10 cellular contexts compared by ENCODE assay signal in genomic region chr7:130154501-130155317, GRCh38. TPM values are rescaled to one million over a fixed set of nuclear protein-coding genes. Genes with fewer than 3 reads are reported as not detected.
A peak's percentile ranks its signal among the peaks of the same experiment; 100 is the strongest.
DNase-seq lines count a peak whose midpoint lies in the region; ATAC-seq, FAIRE-seq and TF ChIP-seq lines count a peak whose summit lies in the region.
"Had no signal": no experiment of that assay in that cellular context is flagged by ENCODE, and none has a peak within 500 bp of the region (broad histone marks: within the 10 kb centered on the region; RNA-seq: fewer than 3 reads in every experiment).

No MANE protein-coding gene starts in this region.

- peak overlapping the region; percentile 47 for H3K27ac ChIP-seq in RWPE1

- CTCF ChIA-PET in AG04449 (lab: Yijun Ruan, JAX) = interaction anchor here (0.9 to 2.4 kb wide), 3 partner anchors 10 to 603 kb away, joined by 3 to 9 read pairs (median 4); no protein-coding TSS in a partner anchor
- CTCF ChIA-PET in RWPE1 (lab: Yijun Ruan, JAX) = interaction anchor here (0.6 kb wide), 2 partner anchors 11 to 1488 kb away, joined by 4 to 7 read pairs; no protein-coding TSS in a partner anchor

- TF ChIP-seq POLR2A in GM12892 (IDR thresholded peaks at IDR 0.05; ENCODE audit: low read depth, low read length) = no peak

- no peak for FAIRE-seq in GM12892 (lab: Jason Lieb, UNC)

- no peak overlapping the region for H3K4me3 ChIP-seq in AG04449 (ENCODE audit: low read depth, low read length)

- intact Hi-C loops in left ventricle myocardium superior (cut with micrococcal nuclease) = no loop called here

- peak; percentile 29 for TF ChIP-seq CTCF in AG04449 (IDR thresholded peaks at IDR 0.05; ENCODE audit: insufficient read depth, low read length, missing control alignments)
- TF ChIP-seq CTCF in RWPE1 (conservative IDR thresholded peaks at IDR 0.05; ENCODE audit: low read depth) = no peak

- POLR2A ChIA-PET in AG04449 (lab: Yijun Ruan, JAX) = no interaction called here
- POLR2A ChIA-PET in RWPE1 (lab: Yijun Ruan, JAX; ENCODE audit: low non-redundant PET) = no interaction called here

- DNase-seq in AG04449 (ENCODE audit: low read depth, low spot score) (no peak), LHCN-M2 (ENCODE audit: low read depth) (peak; percentile 39), RWPE1 (ENCODE audit: low spot score) (no peak), left ventricle myocardium superior (no peak), GM12892 (ENCODE audit: insufficient read length) (no peak)
- DNase-seq in stimulated activated naive CD4-positive, alpha-beta T cell treated with Interleukin-2 at 50 U/mL for 16 hours (lab: John Stamatoyannopoulos, UW) = no peak
- DNase-seq: dermis blood vessel endothelial cell, T1000 had no signal

- ATAC-seq in left ventricle myocardium superior = peak; percentile 47
- ATAC-seq in HG03442 (IDR thresholded peaks at IDR 0.05; ENCODE audit: unreplicated experiment) = no peak
- no peak for ATAC-seq in HG02981 (IDR thresholded peaks at IDR 0.05; ENCODE audit: unreplicated experiment)

RNA-seq across cellular contexts. Expression of gene TMEM209, which starts 50.5 kb away (rescaled TPM):
- total RNA-seq in LHCN-M2 (2014; rRNA removed) (23.5 and 24.6 TPM in 2 replicates), left ventricle myocardium superior (9.2 TPM)
- 7.1 TPM for polyA plus RNA-seq in LHCN-M2 (2012)
- 20.1 TPM for polyA plus RNA-seq in GM12892 (2012; ENCODE audit: missing spikeins)

RNA-seq across cellular contexts. Expression of gene SSMEM1, which starts 53.0 kb away (rescaled TPM):
- total RNA-seq in LHCN-M2 (2014; rRNA removed) = 0.11 and 0.13 TPM in 2 replicates
- polyA plus RNA-seq in LHCN-M2 (2012) = not detected
- total RNA-seq in left ventricle myocardium superior = not detected
- not detected for polyA plus RNA-seq in GM12892 (2012; ENCODE audit: missing spikeins)
- total RNA-seq: dermis blood vessel endothelial cell had no signal
